In genomic region chr5:77213601-77214000, GRCh38 we compare ENCODE assay signal across 24 cellular contexts. TPM values are rescaled to one million over a fixed set of nuclear protein-coding genes. Genes with fewer than 3 reads are reported as not detected.
"Had no signal": no experiment of that assay in that cellular context is flagged by ENCODE, and none has a peak within 500 bp of the region (broad histone marks: within the 10 kb centered on the region; RNA-seq: fewer than 3 reads in every experiment).

No MANE protein-coding gene starts in this region.

- H3K36me3 Mint-ChIP-seq: activated CD4-positive, alpha-beta memory T cell treated with anti-CD3 and anti-CD28 coated beads for 36 hours; activated naive CD4-positive, alpha-beta T cell treated with anti-CD3 and anti-CD28 coated beads, Interleukin-2, amount 10 ng/mL, durations not matched to agents 7 days and 5 days; activated naive CD8-positive, alpha-beta T cell treated with anti-CD3 and anti-CD28 coated beads, Interleukin-2, amount 10 ng/mL, durations not matched to agents 7 days and 5 days; WTC11 had no signal

- H3K27ac Mint-ChIP-seq: activated CD4-positive, alpha-beta memory T cell treated with anti-CD3 and anti-CD28 coated beads for 36 hours; activated naive CD4-positive, alpha-beta T cell treated with anti-CD3 and anti-CD28 coated beads, Interleukin-2, amount 10 ng/mL, durations not matched to agents 7 days and 5 days; activated naive CD8-positive, alpha-beta T cell treated with anti-CD3 and anti-CD28 coated beads, Interleukin-2, amount 10 ng/mL, durations not matched to agents 7 days and 5 days; IgD-negative memory B cell; T-helper 1 cell treated with Interleukin-12 subunit alpha and Interleukin-12 subunit beta and Interleukin-4 antibody, amounts not matched to agents 30 μg/mL and 1 μg/mL, for 36 hours; WTC11 had no signal

- H3K4me3 Mint-ChIP-seq: activated CD4-positive, alpha-beta memory T cell treated with anti-CD3 and anti-CD28 coated beads for 36 hours; activated naive CD4-positive, alpha-beta T cell treated with anti-CD3 and anti-CD28 coated beads, Interleukin-2, amount 10 ng/mL, durations not matched to agents 7 days and 5 days; activated naive CD8-positive, alpha-beta T cell treated with anti-CD3 and anti-CD28 coated beads, Interleukin-2, amount 10 ng/mL, durations not matched to agents 7 days and 5 days; activated T-cell treated with anti-CD3 and anti-CD28 coated beads, Interleukin-2, amount 50 U/mL, for 4 hours; T-helper 1 cell treated with Interleukin-12 subunit alpha and Interleukin-12 subunit beta and Interleukin-4 antibody, amounts not matched to agents 30 μg/mL and 1 μg/mL, for 36 hours; WTC11 had no signal

- H3K9me3 Mint-ChIP-seq: activated CD4-positive, alpha-beta memory T cell treated with anti-CD3 and anti-CD28 coated beads for 36 hours; activated naive CD4-positive, alpha-beta T cell treated with anti-CD3 and anti-CD28 coated beads, Interleukin-2, amount 10 ng/mL, durations not matched to agents 7 days and 5 days; activated naive CD8-positive, alpha-beta T cell treated with anti-CD3 and anti-CD28 coated beads, Interleukin-2, amount 10 ng/mL, durations not matched to agents 7 days and 5 days; activated T-cell treated with anti-CD3 and anti-CD28 coated beads, Interleukin-2, amount 50 U/mL, for 4 hours; T-helper 1 cell treated with Interleukin-12 subunit alpha and Interleukin-12 subunit beta and Interleukin-4 antibody, amounts not matched to agents 30 μg/mL and 1 μg/mL, for 36 hours; WTC11 had no signal

- DNase-seq: activated CD4-positive, alpha-beta memory T cell treated with anti-CD3 and anti-CD28 coated beads for 36 hours; activated CD4-positive, alpha-beta T cell treated with anti-CD3 and anti-CD28 coated beads for 48 hours; activated CD4-positive, CD25-positive, alpha-beta regulatory T cell treated with anti-CD3 and anti-CD28 coated beads, Interleukin-2, amount 50 U/mL, for 72 hours; activated CD8-positive, alpha-beta memory T cell treated with anti-CD3 and anti-CD28 coated beads for 24 hours; activated gamma-delta T cell; activated naive CD4-positive, alpha-beta T cell treated with anti-CD3 and anti-CD28 coated beads, Interleukin-2, amount 10 ng/mL, durations not matched to agents 7 days and 5 days; activated naive CD8-positive, alpha-beta T cell treated with anti-CD3 and anti-CD28 coated beads, Interleukin-2, amount 10 ng/mL, durations not matched to agents 7 days and 5 days; activated T-cell treated with anti-CD3 and anti-CD28 coated beads, Interleukin-2, amount 50 U/mL, for 4 hours; adrenal gland; aorta; caudate nucleus; colonic mucosa; KG1; NCI-H187; NCI-H2081 treated with DMSO at 0.1 percent for 48 hours; NCI-H2171 treated with DMSO at 0.1 percent for 48 hours; NCI-H345; NCI-H510A treated with DMSO at 0.1 percent for 48 hours; NCI-H82; SHP77 had no signal

RNA-seq across cellular contexts. Expression of gene PDE8B, which starts 3.1 kb away (rescaled TPM):
- total RNA-seq: activated CD4-positive, alpha-beta memory T cell treated with anti-CD3 and anti-CD28 coated beads for 36 hours; activated T-cell treated with anti-CD3 and anti-CD28 coated beads, Interleukin-2, amount 50 U/mL, for 4 hours; SJSA1 had no signal
- polyA plus RNA-seq: IgD-negative memory B cell had no signal
